Comparison of ENCODE assay signal across 1 cellular context in the genomic region with DNA sequence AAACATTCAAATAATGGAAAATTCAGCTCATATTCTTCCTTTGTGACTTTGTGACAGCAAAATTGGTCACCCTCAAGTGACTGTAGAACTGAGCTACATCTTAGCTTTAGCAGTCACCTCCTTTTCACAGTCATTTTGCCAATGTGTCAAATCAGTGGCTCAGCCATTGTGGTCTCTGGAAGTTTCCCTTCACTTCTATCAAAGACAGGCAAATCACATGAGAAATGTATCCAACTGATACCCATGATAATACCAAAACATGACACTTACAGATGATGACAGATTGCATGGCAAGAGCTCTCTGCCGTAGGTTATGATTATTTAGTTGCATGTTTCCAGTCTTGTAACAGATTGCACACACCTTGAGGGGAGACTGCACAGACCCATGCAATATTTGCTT.
TF ChIP-seq lines count a peak whose summit lies in the region.

No MANE protein-coding gene starts in this region.

TF ChIP-seq in SK-N-SH treated with all-trans-retinoic acid at 6 μM for 48 hours, 23 proteins besides CTCF, POLR2A, EP300 and RAD21 (continued from another document):
- no peak for TF ChIP-seq TSHZ2 (CRISPR knock-in tag; IDR thresholded peaks at IDR 0.05)
- TF ChIP-seq, protein P1, sequence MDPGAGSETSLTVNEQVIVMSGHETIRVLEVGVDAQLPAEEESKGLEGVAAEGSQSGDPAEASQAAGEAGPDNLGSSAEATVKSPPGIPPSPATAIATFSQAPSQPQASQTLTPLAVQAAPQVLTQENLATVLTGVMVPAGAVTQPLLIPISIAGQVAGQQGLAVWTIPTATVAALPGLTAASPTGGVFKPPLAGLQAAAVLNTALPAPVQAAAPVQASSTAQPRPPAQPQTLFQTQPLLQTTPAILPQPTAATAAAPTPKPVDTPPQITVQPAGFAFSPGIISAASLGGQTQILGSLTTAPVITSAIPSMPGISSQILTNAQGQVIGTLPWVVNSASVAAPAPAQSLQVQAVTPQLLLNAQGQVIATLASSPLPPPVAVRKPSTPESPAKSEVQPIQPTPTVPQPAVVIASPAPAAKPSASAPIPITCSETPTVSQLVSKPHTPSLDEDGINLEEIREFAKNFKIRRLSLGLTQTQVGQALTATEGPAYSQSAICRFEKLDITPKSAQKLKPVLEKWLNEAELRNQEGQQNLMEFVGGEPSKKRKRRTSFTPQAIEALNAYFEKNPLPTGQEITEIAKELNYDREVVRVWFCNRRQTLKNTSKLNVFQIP (CRISPR knock-in tag; IDR thresholded peaks at IDR 0.05; ENCODE audit: borderline replicate concordance, low read depth): no peak
- no peak for TF ChIP-seq ZFP3 (CRISPR knock-in tag; IDR thresholded peaks at IDR 0.05)
- TF ChIP-seq ZNF565 (CRISPR knock-in tag; conservative IDR thresholded peaks at IDR 0.05; ENCODE audit: low read depth): no peak
- no peak for TF ChIP-seq ZFP30 (CRISPR knock-in tag; IDR thresholded peaks at IDR 0.05)
